ENCODE assay signal across 1 cellular context in the genomic region with DNA sequence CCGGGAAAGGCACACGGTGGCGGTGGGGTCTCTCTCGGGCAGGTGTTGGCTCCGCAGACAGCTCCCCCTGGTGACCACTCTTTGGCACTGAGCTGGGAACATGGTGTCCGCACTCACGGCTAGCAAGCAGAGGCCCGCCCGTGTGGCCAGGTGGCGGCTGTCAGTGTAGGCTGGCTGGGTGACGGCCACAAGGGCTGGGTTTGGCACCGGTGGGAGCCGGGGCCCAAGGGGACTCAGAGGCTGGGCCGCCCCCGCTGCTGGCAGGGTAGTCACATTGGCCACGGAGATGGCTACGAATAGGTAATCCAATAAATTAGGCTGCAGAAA.
TF ChIP-seq lines count a peak whose summit lies in the region.

No MANE protein-coding gene starts in this region.

TF ChIP-seq in GM23338, 12 proteins besides CTCF, POLR2A, EP300 and RAD21 (continued from another document):
- TF ChIP-seq, protein P1, sequence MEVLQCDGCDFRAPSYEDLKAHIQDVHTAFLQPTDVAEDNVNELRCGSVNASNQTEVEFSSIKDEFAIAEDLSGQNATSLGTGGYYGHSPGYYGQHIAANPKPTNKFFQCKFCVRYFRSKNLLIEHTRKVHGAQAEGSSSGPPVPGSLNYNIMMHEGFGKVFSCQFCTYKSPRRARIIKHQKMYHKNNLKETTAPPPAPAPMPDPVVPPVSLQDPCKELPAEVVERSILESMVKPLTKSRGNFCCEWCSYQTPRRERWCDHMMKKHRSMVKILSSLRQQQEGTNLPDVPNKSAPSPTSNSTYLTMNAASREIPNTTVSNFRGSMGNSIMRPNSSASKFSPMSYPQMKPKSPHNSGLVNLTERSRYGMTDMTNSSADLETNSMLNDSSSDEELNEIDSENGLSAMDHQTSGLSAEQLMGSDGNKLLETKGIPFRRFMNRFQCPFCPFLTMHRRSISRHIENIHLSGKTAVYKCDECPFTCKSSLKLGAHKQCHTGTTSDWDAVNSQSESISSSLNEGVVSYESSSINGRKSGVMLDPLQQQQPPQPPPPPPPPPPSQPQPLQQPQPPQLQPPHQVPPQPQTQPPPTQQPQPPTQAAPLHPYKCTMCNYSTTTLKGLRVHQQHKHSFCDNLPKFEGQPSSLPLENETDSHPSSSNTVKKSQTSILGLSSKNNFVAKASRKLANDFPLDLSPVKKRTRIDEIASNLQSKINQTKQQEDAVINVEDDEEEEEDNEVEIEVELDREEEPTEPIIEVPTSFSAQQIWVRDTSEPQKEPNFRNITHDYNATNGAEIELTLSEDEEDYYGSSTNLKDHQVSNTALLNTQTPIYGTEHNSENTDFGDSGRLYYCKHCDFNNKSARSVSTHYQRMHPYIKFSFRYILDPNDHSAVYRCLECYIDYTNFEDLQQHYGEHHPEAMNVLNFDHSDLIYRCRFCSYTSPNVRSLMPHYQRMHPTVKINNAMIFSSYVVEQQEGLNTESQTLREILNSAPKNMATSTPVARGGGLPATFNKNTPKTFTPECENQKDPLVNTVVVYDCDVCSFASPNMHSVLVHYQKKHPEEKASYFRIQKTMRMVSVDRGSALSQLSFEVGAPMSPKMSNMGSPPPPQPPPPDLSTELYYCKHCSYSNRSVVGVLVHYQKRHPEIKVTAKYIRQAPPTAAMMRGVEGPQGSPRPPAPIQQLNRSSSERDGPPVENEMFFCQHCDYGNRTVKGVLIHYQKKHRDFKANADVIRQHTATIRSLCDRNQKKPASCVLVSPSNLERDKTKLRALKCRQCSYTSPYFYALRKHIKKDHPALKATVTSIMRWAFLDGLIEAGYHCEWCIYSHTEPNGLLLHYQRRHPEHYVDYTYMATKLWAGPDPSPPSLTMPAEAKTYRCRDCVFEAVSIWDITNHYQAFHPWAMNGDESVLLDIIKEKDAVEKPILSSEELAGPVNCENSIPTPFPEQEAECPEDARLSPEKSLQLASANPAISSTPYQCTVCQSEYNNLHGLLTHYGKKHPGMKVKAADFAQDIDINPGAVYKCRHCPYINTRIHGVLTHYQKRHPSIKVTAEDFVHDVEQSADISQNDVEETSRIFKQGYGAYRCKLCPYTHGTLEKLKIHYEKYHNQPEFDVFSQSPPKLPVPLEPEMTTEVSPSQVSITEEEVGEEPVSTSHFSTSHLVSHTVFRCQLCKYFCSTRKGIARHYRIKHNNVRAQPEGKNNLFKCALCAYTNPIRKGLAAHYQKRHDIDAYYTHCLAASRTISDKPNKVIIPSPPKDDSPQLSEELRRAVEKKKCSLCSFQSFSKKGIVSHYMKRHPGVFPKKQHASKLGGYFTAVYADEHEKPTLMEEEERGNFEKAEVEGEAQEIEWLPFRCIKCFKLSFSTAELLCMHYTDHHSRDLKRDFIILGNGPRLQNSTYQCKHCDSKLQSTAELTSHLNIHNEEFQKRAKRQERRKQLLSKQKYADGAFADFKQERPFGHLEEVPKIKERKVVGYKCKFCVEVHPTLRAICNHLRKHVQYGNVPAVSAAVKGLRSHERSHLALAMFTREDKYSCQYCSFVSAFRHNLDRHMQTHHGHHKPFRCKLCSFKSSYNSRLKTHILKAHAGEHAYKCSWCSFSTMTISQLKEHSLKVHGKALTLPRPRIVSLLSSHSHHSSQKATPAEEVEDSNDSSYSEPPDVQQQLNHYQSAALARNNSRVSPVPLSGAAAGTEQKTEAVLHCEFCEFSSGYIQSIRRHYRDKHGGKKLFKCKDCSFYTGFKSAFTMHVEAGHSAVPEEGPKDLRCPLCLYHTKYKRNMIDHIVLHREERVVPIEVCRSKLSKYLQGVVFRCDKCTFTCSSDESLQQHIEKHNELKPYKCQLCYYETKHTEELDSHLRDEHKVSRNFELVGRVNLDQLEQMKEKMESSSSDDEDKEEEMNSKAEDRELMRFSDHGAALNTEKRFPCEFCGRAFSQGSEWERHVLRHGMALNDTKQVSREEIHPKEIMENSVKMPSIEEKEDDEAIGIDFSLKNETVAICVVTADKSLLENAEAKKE (CRISPR knock-in tag; IDR thresholded peaks at IDR 0.05) = no peak
- no peak for TF ChIP-seq ZNF331 (CRISPR knock-in tag; IDR thresholded peaks at IDR 0.05; ENCODE audit: low read depth)
- TF ChIP-seq, protein P2, sequence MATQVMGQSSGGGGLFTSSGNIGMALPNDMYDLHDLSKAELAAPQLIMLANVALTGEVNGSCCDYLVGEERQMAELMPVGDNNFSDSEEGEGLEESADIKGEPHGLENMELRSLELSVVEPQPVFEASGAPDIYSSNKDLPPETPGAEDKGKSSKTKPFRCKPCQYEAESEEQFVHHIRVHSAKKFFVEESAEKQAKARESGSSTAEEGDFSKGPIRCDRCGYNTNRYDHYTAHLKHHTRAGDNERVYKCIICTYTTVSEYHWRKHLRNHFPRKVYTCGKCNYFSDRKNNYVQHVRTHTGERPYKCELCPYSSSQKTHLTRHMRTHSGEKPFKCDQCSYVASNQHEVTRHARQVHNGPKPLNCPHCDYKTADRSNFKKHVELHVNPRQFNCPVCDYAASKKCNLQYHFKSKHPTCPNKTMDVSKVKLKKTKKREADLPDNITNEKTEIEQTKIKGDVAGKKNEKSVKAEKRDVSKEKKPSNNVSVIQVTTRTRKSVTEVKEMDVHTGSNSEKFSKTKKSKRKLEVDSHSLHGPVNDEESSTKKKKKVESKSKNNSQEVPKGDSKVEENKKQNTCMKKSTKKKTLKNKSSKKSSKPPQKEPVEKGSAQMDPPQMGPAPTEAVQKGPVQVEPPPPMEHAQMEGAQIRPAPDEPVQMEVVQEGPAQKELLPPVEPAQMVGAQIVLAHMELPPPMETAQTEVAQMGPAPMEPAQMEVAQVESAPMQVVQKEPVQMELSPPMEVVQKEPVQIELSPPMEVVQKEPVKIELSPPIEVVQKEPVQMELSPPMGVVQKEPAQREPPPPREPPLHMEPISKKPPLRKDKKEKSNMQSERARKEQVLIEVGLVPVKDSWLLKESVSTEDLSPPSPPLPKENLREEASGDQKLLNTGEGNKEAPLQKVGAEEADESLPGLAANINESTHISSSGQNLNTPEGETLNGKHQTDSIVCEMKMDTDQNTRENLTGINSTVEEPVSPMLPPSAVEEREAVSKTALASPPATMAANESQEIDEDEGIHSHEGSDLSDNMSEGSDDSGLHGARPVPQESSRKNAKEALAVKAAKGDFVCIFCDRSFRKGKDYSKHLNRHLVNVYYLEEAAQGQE (IDR thresholded peaks at IDR 0.05; ENCODE audit: unreplicated experiment) = no peak
- TF ChIP-seq STAT1 (IDR thresholded peaks at IDR 0.05; ENCODE audit: unreplicated experiment) = no peak
- TF ChIP-seq POLR2AphosphoS5 (IDR thresholded peaks at IDR 0.05; ENCODE audit: low read depth) = no peak
